ENCODE assay signal across 11 cellular contexts in the genomic region with DNA sequence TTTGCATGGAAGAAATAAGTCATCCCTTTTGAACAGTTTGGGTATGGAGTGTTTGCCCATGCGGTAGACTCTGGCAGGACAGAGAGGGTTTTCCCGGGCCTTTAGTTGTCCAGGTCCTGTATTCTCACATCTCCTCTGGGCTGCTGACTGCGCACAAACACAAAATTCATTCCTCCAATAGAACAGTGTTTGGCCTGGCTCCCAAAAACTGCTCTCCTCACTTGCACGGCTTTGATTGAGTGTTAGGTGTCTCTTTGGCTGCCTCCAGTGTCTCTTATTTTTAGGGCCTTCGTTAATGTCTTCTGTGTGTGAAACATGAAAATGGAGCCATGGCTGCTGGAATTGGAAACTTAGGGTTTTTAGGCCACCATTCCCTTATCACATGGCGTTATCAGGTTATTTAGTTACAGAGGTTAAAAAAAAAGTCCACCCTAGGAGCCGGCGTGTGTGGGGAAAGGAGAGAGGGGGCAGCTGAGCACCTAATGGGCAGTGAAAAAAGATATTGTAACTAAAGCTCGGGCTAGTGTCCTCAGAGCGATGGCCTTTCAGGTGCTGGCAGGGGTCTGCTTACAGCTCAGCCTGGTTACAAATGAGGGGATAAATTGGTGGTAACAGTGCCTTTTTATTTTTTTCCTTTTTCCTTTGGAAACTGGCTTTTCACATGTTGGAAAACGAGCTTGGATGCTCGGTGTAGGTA. TPM values are rescaled to one million over a fixed set of nuclear protein-coding genes. Genes with fewer than 3 reads are reported as not detected.
DNase-seq lines count a peak whose midpoint lies in the region; ATAC-seq and TF ChIP-seq lines count a peak whose summit lies in the region.
"Had no signal": no experiment of that assay in that cellular context is flagged by ENCODE, and none has a peak within 500 bp of the region (broad histone marks: within the 10 kb centered on the region; RNA-seq: fewer than 3 reads in every experiment).

No MANE protein-coding gene starts in this region.

- no peaks in the 10 kb centered on the region for H3K27me3 Mint-ChIP-seq in activated naive CD4-positive, alpha-beta T cell treated with anti-CD3 and anti-CD28 coated beads, Interleukin-2, amount 50 U/mL, for 24 hours
- no peaks in the 10 kb centered on the region for H3K27me3 Mint-ChIP-seq in T-helper 17 cell

- peaks cover 81% of the 10 kb centered on the region for H3K4me1 Mint-ChIP-seq in activated naive CD4-positive, alpha-beta T cell treated with anti-CD3 and anti-CD28 coated beads, Interleukin-2, amount 50 U/mL, for 24 hours
- H3K4me1 Mint-ChIP-seq in T-helper 17 cell = peaks cover 34% of the 10 kb centered on the region

- 87 to 88% methylated on average over 12 of the region's 12 CpGs for WGBS in thyroid gland, 2 donors

- TF ChIP-seq POLR2A in thyroid gland (IDR thresholded peaks at IDR 0.05) = no peak

- no peak overlapping the region for H3K4me3 ChIP-seq in thyroid gland (replicated peaks in 1 of 3)
- H3K4me3 ChIP-seq: skin epidermis had no signal

- H3K27ac ChIP-seq in thyroid gland = peak overlapping the region in 2 of 3 donors; percentile 0 to 41
- H3K27ac ChIP-seq: skin epidermis had no signal

- no peak for DNase-seq in activated naive CD4-positive, alpha-beta T cell (lab: John Stamatoyannopoulos, UW)
- DNase-seq in T-helper 17 cell (no peak), left ventricle myocardium superior (no peak), thyroid gland (no peak), NCI-H187 treated with DMSO at 0.1 percent for 48 hours (lab: John Stamatoyannopoulos, UW) (no peak), NCI-H2227 (lab: John Stamatoyannopoulos, UW; ENCODE audit: unreplicated experiment) (no peak)
- DNase-seq: dermis blood vessel endothelial cell, DMS79 had no signal

- no peaks in the 10 kb centered on the region for H3K27me3 ChIP-seq in thyroid gland

- TF ChIP-seq CTCF in thyroid gland (IDR thresholded peaks at IDR 0.05) = no peak

- H3K9me3 ChIP-seq in T-helper 17 cell (ENCODE audit: control insufficient read depth, low read length, poor library complexity, severe bottlenecking) (no peaks in the 10 kb centered on the region), thyroid gland (no peaks in the 10 kb centered on the region)

- H3K4me3 Mint-ChIP-seq in activated naive CD4-positive, alpha-beta T cell treated with anti-CD3 and anti-CD28 coated beads, Interleukin-2, amount 50 U/mL, for 24 hours = peak overlapping the region; percentile 39
- no peak overlapping the region for H3K4me3 Mint-ChIP-seq in T-helper 17 cell

- ATAC-seq in T-helper 17 cell = no peak
- peak; percentile 81 for ATAC-seq in left ventricle myocardium superior
- no peak for ATAC-seq in GM21717 (IDR thresholded peaks at IDR 0.05; ENCODE audit: unreplicated experiment)

- H3K36me3 Mint-ChIP-seq in activated naive CD4-positive, alpha-beta T cell treated with anti-CD3 and anti-CD28 coated beads, Interleukin-2, amount 50 U/mL, for 24 hours = peaks cover 8% of the 10 kb centered on the region
- H3K36me3 Mint-ChIP-seq in T-helper 17 cell (ENCODE audit: low read depth) = peaks cover 4% of the 10 kb centered on the region

- H3K9me3 Mint-ChIP-seq in activated naive CD4-positive, alpha-beta T cell treated with anti-CD3 and anti-CD28 coated beads, Interleukin-2, amount 50 U/mL, for 24 hours = no peaks in the 10 kb centered on the region

- intact Hi-C loops in left ventricle myocardium superior (cut with micrococcal nuclease) = no loop called here
- intact Hi-C loops in thyroid gland (cut with DNase I) = no loop called here

- H3K36me3 ChIP-seq in thyroid gland = no peaks in the 10 kb centered on the region

- peaks cover 7 to 23% of the 10 kb centered on the region in 2 donors for H3K4me1 ChIP-seq in thyroid gland

- H3K27ac Mint-ChIP-seq in activated naive CD4-positive, alpha-beta T cell treated with anti-CD3 and anti-CD28 coated beads, Interleukin-2, amount 50 U/mL, for 24 hours = peak overlapping the region; percentile 55
- peak overlapping the region; percentile 43 for H3K27ac Mint-ChIP-seq in T-helper 17 cell

RNA-seq across cellular contexts. Expression of a gene that starts 47.3 kb away (rescaled TPM):
- total RNA-seq in T-helper 17 cell (10 to 100 TPM; 84.9 to 93.9 TPM), left ventricle myocardium superior (5.9 TPM), thyroid gland (10 to 100 TPM in 3 of 4 donors, 1 to 10 TPM in 1; 6.7 to 24.2 (median 15.3) TPM)
